1 cellular context compared by ENCODE assay signal in genomic region chr21:42163511-42163863, GRCh38.
TF ChIP-seq lines count a peak whose summit lies in the region.

No MANE protein-coding gene starts in this region.

TF ChIP-seq in IMR-90, 13 proteins besides CTCF, POLR2A, EP300 and RAD21:
- TF ChIP-seq BHLHE40 (IDR thresholded peaks at IDR 0.05; ENCODE audit: low read depth, low read length): no peak
- TF ChIP-seq MAZ (IDR thresholded peaks at IDR 0.05; ENCODE audit: borderline replicate concordance, low read depth, low read length): no peak
- no peak for TF ChIP-seq ELK1 (IDR thresholded peaks at IDR 0.05; ENCODE audit: borderline replicate concordance, low read depth, low read length)
- TF ChIP-seq RCOR1 (IDR thresholded peaks at IDR 0.05; ENCODE audit: insufficient replicate concordance, low read length): no peak
- TF ChIP-seq USF2 (IDR thresholded peaks at IDR 0.05; ENCODE audit: low read depth, low read length): no peak
- no peak for TF ChIP-seq RFX5 (IDR thresholded peaks at IDR 0.05; ENCODE audit: low read depth, low read length)
- TF ChIP-seq CHD1 (IDR thresholded peaks at IDR 0.05; ENCODE audit: low read depth, low read length): no peak
- no peak for TF ChIP-seq CEBPB (IDR thresholded peaks at IDR 0.05; ENCODE audit: low read depth, low read length)
- TF ChIP-seq MAFK (IDR thresholded peaks at IDR 0.05; ENCODE audit: low read depth, low read length): no peak
- TF ChIP-seq NFE2L2 (IDR thresholded peaks at IDR 0.05; ENCODE audit: low read depth, low read length): no peak
- no peak for TF ChIP-seq SMC3 (IDR thresholded peaks at IDR 0.05; ENCODE audit: low read depth, low read length)
- no peak for TF ChIP-seq MXI1 (IDR thresholded peaks at IDR 0.05; ENCODE audit: borderline replicate concordance, low read depth, low read length)
- TF ChIP-seq FOS (IDR thresholded peaks at IDR 0.05; ENCODE audit: low read depth, low read length): no peak
TF ChIP-seq in IMR-90: peak in this region for 0.
